In genomic region chr17:5419959-5420653, GRCh38 we compare ENCODE assay signal across 1 cellular context.
TF ChIP-seq lines count a peak whose summit lies in the region.

RPAIN (plus strand) TSS chr17:5420182; CDS start chr17:5420211, 29 bp downstream.

TF ChIP-seq in HepG2, 621 proteins besides CTCF, POLR2A, EP300 and RAD21 (continued from another document):
- TF ChIP-seq RNF219 (CRISPR knock-in tag; IDR thresholded peaks at IDR 0.05) = no peak
- TF ChIP-seq TCF7 (IDR thresholded peaks at IDR 0.05; ENCODE audit: low read depth) = no peak
- TF ChIP-seq ZSCAN30 (CRISPR knock-in tag; IDR thresholded peaks at IDR 0.05) = no peak
- no peak for TF ChIP-seq ZNF101 (CRISPR knock-in tag; IDR thresholded peaks at IDR 0.05; ENCODE audit: borderline replicate concordance, low read depth)
